Comparison of ENCODE assay signal across 8 cellular contexts in genomic region chr17:2025622-2026309, GRCh38. TPM values are rescaled to one million over a fixed set of nuclear protein-coding genes. Genes with fewer than 3 reads are reported as not detected.
DNase-seq lines count a peak whose midpoint lies in the region; TF ChIP-seq lines count a peak whose summit lies in the region.

No MANE protein-coding gene starts in this region.

- H3K4me3 ChIP-seq in SK-N-SH (ENCODE audit: low read depth in 2 of 2, low read length in 1 of 2): peak overlapping the region; percentile 42 to 52
- peak overlapping the region; percentile 52 to 69 for H3K4me3 ChIP-seq in testis

- H3K27ac ChIP-seq in SK-N-SH (ENCODE audit: low read depth in 2 of 2, low read length in 1 of 2) (no peak overlapping the region), testis (no peak overlapping the region)

- DNase-seq in DMS114 treated with DMSO at 0.1 percent for 48 hours (lab: John Stamatoyannopoulos, UW; ENCODE audit: unreplicated experiment) (peak; percentile 68), HPDE6-E6E7 (ENCODE audit: extremely low spot score) (peak; percentile 77), SK-N-SH (peak; percentile 93), ecto neural progenitor cell (ENCODE audit: low spot score) (peak; percentile 83), lung microvascular endothelial cell (ENCODE audit: low read depth in 2 of 2) (peak; percentile 63 to 78), testis (peak; percentile 86), pons (ENCODE audit: low spot score) (no peak), cerebellum (ENCODE audit: low spot score) (no peak)

- peak overlapping the region; percentile 41; the same call in 1 of the 2 replicates for H2AFZ ChIP-seq in SK-N-SH (ENCODE audit: low read depth)

- no peaks in the 10 kb centered on the region for H3F3A ChIP-seq in SK-N-SH (replicated peaks; ENCODE audit: insufficient read depth)

- peak; percentile 78 for TF ChIP-seq CTCF in SK-N-SH (IDR thresholded peaks at IDR 0.05)
- peak in 2 of 3 experiments; percentile 63 to 72 for TF ChIP-seq CTCF in testis (IDR thresholded peaks at IDR 0.05)

- no peaks in the 10 kb centered on the region for H3K9me3 ChIP-seq in SK-N-SH
- H3K9me3 ChIP-seq in testis: no peaks in the 10 kb centered on the region

- H3K4me2 ChIP-seq in SK-N-SH: peak overlapping the region; percentile 79

- CTCF ChIA-PET in SK-N-SH (lab: Yijun Ruan, JAX): interaction anchor here (0.6 to 8.6 kb wide), 47 partner anchors 11 to 392 kb away, joined by 3 to 197 read pairs (median 5); partner anchors contain the start of genes HIC1 and OVCA2

- WGBS in SK-N-SH (ENCODE audit: low lambda C conversion rate): 3% methylated on average over 23 of the region's 55 CpGs
- WGBS in testis, 2 donors: 0 to 1% methylated on average over 13 to 43 of the region's 55 CpGs

- H4K20me1 ChIP-seq in SK-N-SH (ENCODE audit: insufficient read depth): no peaks in the 10 kb centered on the region

- H3K79me2 ChIP-seq in SK-N-SH (ENCODE audit: insufficient read depth): peaks cover under 1% of the 10 kb centered on the region; the same call in 1 of the 2 replicates

- intact Hi-C loops in testis (cut with DNase I; ENCODE audit: low total_unique reads): loop anchor here (5.0 kb wide), 1 partner anchor 118 kb away; no protein-coding TSS in a partner anchor

- TF ChIP-seq EP300 in SK-N-SH (IDR thresholded peaks at IDR 0.05; ENCODE audit: borderline replicate concordance in 1 of 2, low read depth in 1 of 2, low read length in 1 of 2): no peak

- no peaks in the 10 kb centered on the region for H3K36me3 ChIP-seq in SK-N-SH (replicated peaks in 1 of 2; ENCODE audit: control insufficient read depth in 1 of 2, insufficient read depth in 2 of 2, low read length in 1 of 2)
- H3K36me3 ChIP-seq in testis (ENCODE audit: low read depth, missing control alignments): no peaks in the 10 kb centered on the region

- H3K9ac ChIP-seq in SK-N-SH: no peak overlapping the region

- peaks cover 24% of the 10 kb centered on the region for H3K27me3 ChIP-seq in SK-N-SH (ENCODE audit: insufficient read depth)
- H3K27me3 ChIP-seq in testis: no peaks in the 10 kb centered on the region

- H3K4me1 ChIP-seq in SK-N-SH (ENCODE audit: control insufficient read depth in 1 of 2, insufficient read depth in 2 of 2, low read depth in 1 of 2, low read length in 1 of 2): peaks cover under 1 to 12% of the 10 kb centered on the region in 2 experiments; a peak in 2 of 4 replicates
- H3K4me1 ChIP-seq in testis: peaks cover 19% of the 10 kb centered on the region

- TF ChIP-seq RAD21 in SK-N-SH (IDR thresholded peaks at IDR 0.05; ENCODE audit: low read length): peak; percentile 89

- POLR2A ChIA-PET in SK-N-SH (lab: Yijun Ruan, JAX): interaction anchor here (1.5 to 1.7 kb wide), 2 partner anchors 13 to 116 kb away, joined by 3 to 11 read pairs; no protein-coding TSS in a partner anchor

- no peak for TF ChIP-seq POLR2A in testis (IDR thresholded peaks at IDR 0.05)

- H3K9me2 ChIP-seq in SK-N-SH: no peaks in the 10 kb centered on the region

TF ChIP-seq in SK-N-SH, 30 proteins besides CTCF, POLR2A, EP300 and RAD21 (continues in another document):
- no peak for TF ChIP-seq YY1 (IDR thresholded peaks at IDR 0.05; ENCODE audit: low read depth)
- TF ChIP-seq, protein P1, sequence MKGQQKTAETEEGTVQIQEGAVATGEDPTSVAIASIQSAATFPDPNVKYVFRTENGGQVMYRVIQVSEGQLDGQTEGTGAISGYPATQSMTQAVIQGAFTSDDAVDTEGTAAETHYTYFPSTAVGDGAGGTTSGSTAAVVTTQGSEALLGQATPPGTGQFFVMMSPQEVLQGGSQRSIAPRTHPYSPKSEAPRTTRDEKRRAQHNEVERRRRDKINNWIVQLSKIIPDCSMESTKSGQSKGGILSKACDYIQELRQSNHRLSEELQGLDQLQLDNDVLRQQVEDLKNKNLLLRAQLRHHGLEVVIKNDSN (IDR thresholded peaks at IDR 0.05; ENCODE audit: borderline replicate concordance, low read depth): no peak
- no peak for TF ChIP-seq RFX5 (IDR thresholded peaks at IDR 0.05; ENCODE audit: low read length)
- TF ChIP-seq PBX3 (IDR thresholded peaks at IDR 0.05): peak; percentile 34; the same call in 1 of the 2 replicates
- no peak for TF ChIP-seq FOXJ3 (CRISPR knock-in tag; IDR thresholded peaks at IDR 0.05)
- TF ChIP-seq RCOR1 (IDR thresholded peaks at IDR 0.05; ENCODE audit: low read length): peak; percentile 50; the same call in 1 of the 2 replicates
- no peak for TF ChIP-seq POLR2AphosphoS5 (IDR thresholded peaks at IDR 0.05; ENCODE audit: low read depth, low read length)
- TF ChIP-seq ZBTB33 (IDR thresholded peaks at IDR 0.05; ENCODE audit: borderline replicate concordance, low read depth): no peak
- no peak for TF ChIP-seq FOSL2 (IDR thresholded peaks at IDR 0.05; ENCODE audit: borderline replicate concordance, low read depth)
- peak; percentile 94 for TF ChIP-seq SMC3 (IDR thresholded peaks at IDR 0.05; ENCODE audit: low read depth, low read length)
- TF ChIP-seq TEAD4 (IDR thresholded peaks at IDR 0.05; ENCODE audit: borderline replicate concordance, insufficient read depth): no peak
- TF ChIP-seq NFIC (IDR thresholded peaks at IDR 0.05; ENCODE audit: borderline replicate concordance): no peak

RNA-seq across cellular contexts. Expression of gene RTN4RL1, which starts 0.6 kb away (rescaled TPM):
- 0.07 TPM in 1 of 2 replicates, not detected in the other for polyA plus RNA-seq in SK-N-SH (2012; rRNA removed)
- 0.01 and 0.03 TPM in 2 replicates for polyA plus RNA-seq in SK-N-SH (2012; cell fraction: cytosol; rRNA removed)
- polyA plus RNA-seq in SK-N-SH (2012; cell fraction: nucleus; rRNA removed): 0.02 and 0.04 TPM in 2 replicates
- total RNA-seq in lung microvascular endothelial cell: 0.22 and 0.40 TPM in 2 replicates
- 1 to 10 TPM; 1.7 to 1.8 TPM for total RNA-seq in testis
- 1.8 TPM for polyA plus RNA-seq in testis (ENCODE audit: insufficient read depth, low read depth, low replicate concordance)
- total RNA-seq in cerebellum: 6.9 TPM

RNA-seq across cellular contexts. Expression of gene DPH1, which starts 4.2 kb away (rescaled TPM):
- 36.2 and 39.5 TPM in 2 replicates for polyA plus RNA-seq in SK-N-SH (2012; rRNA removed)
- polyA plus RNA-seq in SK-N-SH (2012; cell fraction: cytosol; rRNA removed): 10.0 and 16.0 TPM in 2 replicates
- 149 and 180 TPM in 2 replicates for polyA plus RNA-seq in SK-N-SH (2012; cell fraction: nucleus; rRNA removed)
- total RNA-seq in lung microvascular endothelial cell: 8.5 and 14.3 TPM in 2 replicates
- total RNA-seq in testis: 10 to 100 TPM; 91.9 to 93.3 TPM
- polyA plus RNA-seq in testis (ENCODE audit: insufficient read depth, low read depth, low replicate concordance): 32.6 TPM
- total RNA-seq in cerebellum: 26.8 TPM

RNA-seq across cellular contexts. Expression of gene OVCA2, which starts 16.1 kb away (rescaled TPM):
- polyA plus RNA-seq in SK-N-SH (2012; rRNA removed) (58.1 and 59.2 TPM in 2 replicates), testis (ENCODE audit: insufficient read depth, low read depth, low replicate concordance) (46.3 TPM)
- 39.2 and 51.0 TPM in 2 replicates for polyA plus RNA-seq in SK-N-SH (2012; cell fraction: cytosol; rRNA removed)
- 34.5 and 38.7 TPM in 2 replicates for polyA plus RNA-seq in SK-N-SH (2012; cell fraction: nucleus; rRNA removed)
- total RNA-seq in lung microvascular endothelial cell (48.2 and 49.5 TPM in 2 replicates), testis (10 to 100 TPM; 46.3 to 55.1 TPM), cerebellum (9.4 TPM)

RNA-seq across cellular contexts. Expression of gene HIC1, which starts 29.1 kb away (rescaled TPM):
- polyA plus RNA-seq in SK-N-SH (2012; rRNA removed): 3.8 and 6.4 TPM in 2 replicates
- polyA plus RNA-seq in SK-N-SH (2012; cell fraction: cytosol; rRNA removed): 2.1 and 3.1 TPM in 2 replicates
- polyA plus RNA-seq in SK-N-SH (2012; cell fraction: nucleus; rRNA removed): 13.7 and 15.5 TPM in 2 replicates
- 32.0 and 50.4 TPM in 2 replicates for total RNA-seq in lung microvascular endothelial cell
- 10 to 100 TPM; 36.1 to 38.4 TPM for total RNA-seq in testis
- 8.7 TPM for polyA plus RNA-seq in testis (ENCODE audit: insufficient read depth, low read depth, low replicate concordance)
- total RNA-seq in cerebellum: 9.1 TPM

Comparison
In these comparisons a context has a peak if more than half of its experiments do, and no peak if none do; other contexts are left out.
1. DNase-seq: peak in DMS114 treated with DMSO at 0.1 percent for 48 hours (single experiment), HPDE6-E6E7 (single experiment), SK-N-SH (single experiment), ecto neural progenitor cell (single experiment), lung microvascular endothelial cell (2 of 2) and testis (single experiment); none in pons (single experiment) and cerebellum (single experiment).